In the genomic region with DNA sequence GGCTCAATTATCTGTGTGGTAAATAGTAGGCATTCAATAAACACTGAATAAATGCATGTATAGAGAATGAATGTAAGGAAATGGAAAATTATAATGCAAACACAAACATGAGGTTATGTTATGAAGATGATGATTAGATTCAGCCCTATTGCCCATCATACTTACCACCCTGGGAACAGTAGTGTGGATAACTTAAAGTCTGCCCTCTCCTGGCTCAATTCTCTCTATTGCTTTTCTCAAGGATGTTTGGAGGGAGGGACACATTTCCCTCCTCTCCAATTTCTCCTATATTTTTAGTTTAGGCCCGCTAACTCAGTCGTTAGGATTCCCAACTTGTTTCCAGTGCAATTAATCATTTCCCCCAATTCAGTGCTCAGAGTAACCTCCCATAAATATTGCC, we compare ENCODE assay signal across 1 cellular context.
TF ChIP-seq lines count a peak whose summit lies in the region.

No MANE protein-coding gene starts in this region.

TF ChIP-seq in WTC11, 78 proteins besides CTCF, POLR2A, EP300 and RAD21 (continued from another document):
- TF ChIP-seq, protein P1, sequence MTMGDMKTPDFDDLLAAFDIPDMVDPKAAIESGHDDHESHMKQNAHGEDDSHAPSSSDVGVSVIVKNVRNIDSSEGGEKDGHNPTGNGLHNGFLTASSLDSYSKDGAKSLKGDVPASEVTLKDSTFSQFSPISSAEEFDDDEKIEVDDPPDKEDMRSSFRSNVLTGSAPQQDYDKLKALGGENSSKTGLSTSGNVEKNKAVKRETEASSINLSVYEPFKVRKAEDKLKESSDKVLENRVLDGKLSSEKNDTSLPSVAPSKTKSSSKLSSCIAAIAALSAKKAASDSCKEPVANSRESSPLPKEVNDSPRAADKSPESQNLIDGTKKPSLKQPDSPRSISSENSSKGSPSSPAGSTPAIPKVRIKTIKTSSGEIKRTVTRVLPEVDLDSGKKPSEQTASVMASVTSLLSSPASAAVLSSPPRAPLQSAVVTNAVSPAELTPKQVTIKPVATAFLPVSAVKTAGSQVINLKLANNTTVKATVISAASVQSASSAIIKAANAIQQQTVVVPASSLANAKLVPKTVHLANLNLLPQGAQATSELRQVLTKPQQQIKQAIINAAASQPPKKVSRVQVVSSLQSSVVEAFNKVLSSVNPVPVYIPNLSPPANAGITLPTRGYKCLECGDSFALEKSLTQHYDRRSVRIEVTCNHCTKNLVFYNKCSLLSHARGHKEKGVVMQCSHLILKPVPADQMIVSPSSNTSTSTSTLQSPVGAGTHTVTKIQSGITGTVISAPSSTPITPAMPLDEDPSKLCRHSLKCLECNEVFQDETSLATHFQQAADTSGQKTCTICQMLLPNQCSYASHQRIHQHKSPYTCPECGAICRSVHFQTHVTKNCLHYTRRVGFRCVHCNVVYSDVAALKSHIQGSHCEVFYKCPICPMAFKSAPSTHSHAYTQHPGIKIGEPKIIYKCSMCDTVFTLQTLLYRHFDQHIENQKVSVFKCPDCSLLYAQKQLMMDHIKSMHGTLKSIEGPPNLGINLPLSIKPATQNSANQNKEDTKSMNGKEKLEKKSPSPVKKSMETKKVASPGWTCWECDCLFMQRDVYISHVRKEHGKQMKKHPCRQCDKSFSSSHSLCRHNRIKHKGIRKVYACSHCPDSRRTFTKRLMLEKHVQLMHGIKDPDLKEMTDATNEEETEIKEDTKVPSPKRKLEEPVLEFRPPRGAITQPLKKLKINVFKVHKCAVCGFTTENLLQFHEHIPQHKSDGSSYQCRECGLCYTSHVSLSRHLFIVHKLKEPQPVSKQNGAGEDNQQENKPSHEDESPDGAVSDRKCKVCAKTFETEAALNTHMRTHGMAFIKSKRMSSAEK (CRISPR knock-in tag; IDR thresholded peaks at IDR 0.05; ENCODE audit: borderline replicate concordance) = no peak
- TF ChIP-seq, protein P2, sequence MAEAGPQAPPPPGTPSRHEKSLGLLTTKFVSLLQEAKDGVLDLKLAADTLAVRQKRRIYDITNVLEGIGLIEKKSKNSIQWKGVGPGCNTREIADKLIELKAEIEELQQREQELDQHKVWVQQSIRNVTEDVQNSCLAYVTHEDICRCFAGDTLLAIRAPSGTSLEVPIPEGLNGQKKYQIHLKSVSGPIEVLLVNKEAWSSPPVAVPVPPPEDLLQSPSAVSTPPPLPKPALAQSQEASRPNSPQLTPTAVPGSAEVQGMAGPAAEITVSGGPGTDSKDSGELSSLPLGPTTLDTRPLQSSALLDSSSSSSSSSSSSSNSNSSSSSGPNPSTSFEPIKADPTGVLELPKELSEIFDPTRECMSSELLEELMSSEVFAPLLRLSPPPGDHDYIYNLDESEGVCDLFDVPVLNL (CRISPR knock-in tag; IDR thresholded peaks at IDR 0.05; ENCODE audit: borderline replicate concordance, low read depth) = no peak
- TF ChIP-seq NFYB (CRISPR knock-in tag; conservative IDR thresholded peaks at IDR 0.05; ENCODE audit: low read depth) = no peak
